In the genomic region with DNA sequence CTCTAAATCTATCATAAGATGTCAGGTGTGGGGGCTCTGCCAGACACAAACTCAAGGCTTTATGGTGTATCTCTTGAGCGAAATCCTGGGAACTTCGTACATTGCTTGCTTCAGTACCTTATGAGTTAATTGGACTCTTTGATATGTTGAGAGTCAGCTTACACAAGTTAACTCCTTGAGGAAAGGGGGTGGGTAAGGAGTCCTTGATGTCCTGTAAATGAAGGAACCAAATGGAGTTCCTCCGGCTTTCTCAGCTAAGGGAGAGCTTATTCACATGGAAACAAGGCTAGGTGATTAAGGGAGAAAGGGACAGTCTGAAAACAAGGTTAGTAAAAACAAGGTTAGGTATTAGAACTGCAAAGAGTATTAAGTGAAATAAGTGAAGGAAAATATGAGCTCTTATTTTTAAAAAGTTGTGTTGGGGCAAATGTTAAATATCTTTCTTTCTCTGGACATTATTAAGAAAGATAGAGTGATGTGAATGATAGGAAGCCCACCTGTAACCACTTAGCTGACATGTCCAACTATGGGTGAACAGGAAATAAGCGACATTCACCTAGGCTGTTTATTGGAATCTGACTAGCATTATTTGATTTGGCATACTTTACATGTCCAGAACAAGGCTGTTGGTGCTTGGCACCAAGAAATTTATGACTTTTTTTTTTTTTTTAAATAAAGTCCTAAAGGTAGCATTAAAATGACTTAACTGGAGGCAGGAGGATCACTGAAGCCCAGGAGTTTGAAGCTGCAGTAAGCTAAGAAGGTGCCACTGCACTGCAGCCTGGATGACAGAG, we compare ENCODE assay signal across 20 cellular contexts.
"Had no signal": no experiment of that assay in that cellular context is flagged by ENCODE, and none has a peak within 500 bp of the region (broad histone marks: within the 10 kb centered on the region; RNA-seq: fewer than 3 reads in every experiment).

No MANE protein-coding gene starts in this region.

- H3K27ac ChIP-seq: brain microvascular endothelial cell, dorsolateral prefrontal cortex, gastrocnemius medialis, heart left ventricle, left ventricle myocardium inferior, psoas muscle, skin epidermis, tibial artery had no signal

- H3K27ac Mint-ChIP-seq: activated naive CD4-positive, alpha-beta T cell treated with anti-CD3 and anti-CD28 coated beads, Interleukin-2, amount 10 ng/mL, durations not matched to agents 7 days and 5 days; activated naive CD8-positive, alpha-beta T cell treated with anti-CD3 and anti-CD28 coated beads, Interleukin-2, amount 50 U/mL, for 24 hours; T-cell had no signal

- H3K27me3 ChIP-seq: brain microvascular endothelial cell, dorsolateral prefrontal cortex, gastrocnemius medialis, heart left ventricle, tibial artery had no signal

- H3K4me3 Mint-ChIP-seq: activated naive CD4-positive, alpha-beta T cell treated with anti-CD3 and anti-CD28 coated beads, Interleukin-2, amount 10 ng/mL, durations not matched to agents 7 days and 5 days; activated naive CD8-positive, alpha-beta T cell treated with anti-CD3 and anti-CD28 coated beads, Interleukin-2, amount 50 U/mL, for 24 hours; activated T-cell treated with anti-CD3 and anti-CD28 coated beads, Interleukin-2, amount 50 U/mL, for 4 hours; naive B cell; T-cell had no signal

- ATAC-seq: activated naive CD8-positive, alpha-beta T cell treated with anti-CD3 and anti-CD28 coated beads, Interleukin-2, amount 50 U/mL, for 24 hours; activated T-cell treated with anti-CD3 and anti-CD28 coated beads, Interleukin-2, amount 50 U/mL, for 4 hours; gastrocnemius medialis; heart left ventricle; psoas muscle; right cardiac atrium; stimulated activated naive CD8-positive, alpha-beta T cell treated with anti-CD3 and anti-CD28 coated beads, Interleukin-15, Interleukin-2, amounts not matched to agents 100 U/mL and 50 U/mL, for 24 hours; T-cell had no signal

- DNase-seq: activated CD4-positive, alpha-beta T cell treated with anti-CD3 and anti-CD28 coated beads, Interleukin-2, amount 50 U/mL, for 1 hour; activated CD8-positive, alpha-beta memory T cell treated with anti-CD3 and anti-CD28 coated beads, Interleukin-2, amount 50 U/mL, for 4 hours; activated naive CD4-positive, alpha-beta T cell treated with anti-CD3 and anti-CD28 coated beads, Interleukin-2, amount 10 ng/mL, durations not matched to agents 7 days and 5 days; activated naive CD8-positive, alpha-beta T cell treated with anti-CD3 and anti-CD28 coated beads, Interleukin-2, amount 50 U/mL, for 24 hours; activated T-cell treated with anti-CD3 and anti-CD28 coated beads, Interleukin-2, amount 50 U/mL, for 4 hours; anterior cingulate cortex; brain microvascular endothelial cell; central memory CD4-positive, alpha-beta T cell; dorsolateral prefrontal cortex; gastrocnemius medialis; heart left ventricle; left ventricle myocardium inferior; naive B cell; psoas muscle; right cardiac atrium; stimulated activated naive CD8-positive, alpha-beta T cell treated with anti-CD3 and anti-CD28 coated beads, Interleukin-15, Interleukin-2, amounts not matched to agents 100 U/mL and 50 U/mL, for 24 hours; substantia nigra; T-cell; tibial artery had no signal

- H3K9me3 Mint-ChIP-seq: activated naive CD4-positive, alpha-beta T cell treated with anti-CD3 and anti-CD28 coated beads, Interleukin-2, amount 10 ng/mL, durations not matched to agents 7 days and 5 days; activated naive CD8-positive, alpha-beta T cell treated with anti-CD3 and anti-CD28 coated beads, Interleukin-2, amount 50 U/mL, for 24 hours; activated T-cell treated with anti-CD3 and anti-CD28 coated beads, Interleukin-2, amount 50 U/mL, for 4 hours; naive B cell had no signal

- H3K4me1 Mint-ChIP-seq: activated naive CD4-positive, alpha-beta T cell treated with anti-CD3 and anti-CD28 coated beads, Interleukin-2, amount 10 ng/mL, durations not matched to agents 7 days and 5 days; activated naive CD8-positive, alpha-beta T cell treated with anti-CD3 and anti-CD28 coated beads, Interleukin-2, amount 50 U/mL, for 24 hours; naive B cell; T-cell had no signal

- H3K4me1 ChIP-seq: gastrocnemius medialis, heart left ventricle, left ventricle myocardium inferior, psoas muscle, tibial artery had no signal

- H3K4me3 ChIP-seq: dorsolateral prefrontal cortex, gastrocnemius medialis, heart left ventricle, left ventricle myocardium inferior, psoas muscle, skin epidermis, tibial artery had no signal

- H3K27me3 Mint-ChIP-seq: activated naive CD4-positive, alpha-beta T cell treated with anti-CD3 and anti-CD28 coated beads, Interleukin-2, amount 10 ng/mL, durations not matched to agents 7 days and 5 days; activated naive CD8-positive, alpha-beta T cell treated with anti-CD3 and anti-CD28 coated beads, Interleukin-2, amount 50 U/mL, for 24 hours; naive B cell; T-cell had no signal

- H3K9me3 ChIP-seq: gastrocnemius medialis, heart left ventricle, left ventricle myocardium inferior, psoas muscle, tibial artery had no signal
